Comparison of ENCODE assay signal across 9 cellular contexts in genomic region chr10:55629792-55630490, GRCh38.
A peak's percentile ranks its signal among the peaks of the same experiment; 100 is the strongest.
DNase-seq lines count a peak whose midpoint lies in the region; ATAC-seq, FAIRE-seq and TF ChIP-seq lines count a peak whose summit lies in the region.
"Had no signal": no experiment of that assay in that cellular context is flagged by ENCODE, and none has a peak within 500 bp of the region (broad histone marks: within the 10 kb centered on the region; RNA-seq: fewer than 3 reads in every experiment).

No MANE protein-coding gene starts in this region.

- peaks cover 3% of the 10 kb centered on the region for H3K4me1 ChIP-seq in ovary (ENCODE audit: insufficient read depth)

- peaks cover 56% of the 10 kb centered on the region for H3K27me3 Mint-ChIP-seq in osteocyte (ENCODE audit: unreplicated experiment)

- FAIRE-seq in GM19239 (lab: Jason Lieb, UNC) = peak; percentile 35
- FAIRE-seq: K562 had no signal

- TF ChIP-seq EP300 in ovary (IDR thresholded peaks at IDR 0.05) = no peak

- H3K4me1 Mint-ChIP-seq in osteocyte (ENCODE audit: unreplicated experiment) = peaks cover 23% of the 10 kb centered on the region

- ATAC-seq in GM18517 (IDR thresholded peaks at IDR 0.05; ENCODE audit: unreplicated experiment) (no peak), HG03175 (IDR thresholded peaks at IDR 0.05; ENCODE audit: unreplicated experiment) (no peak)
- ATAC-seq: K562 had no signal

- WGBS in ovary, 3 donors = 4% methylated on average over 21 of the region's 21 CpGs

- no peaks in the 10 kb centered on the region for H3K9me3 Mint-ChIP-seq in osteocyte (ENCODE audit: unreplicated experiment)

- peak overlapping the region; percentile 28 for H3K27ac Mint-ChIP-seq in osteocyte (ENCODE audit: unreplicated experiment)

- no peak overlapping the region for H3K4me3 ChIP-seq in fibroblast of pulmonary artery (replicated peaks; ENCODE audit: low read depth, low read length)
- H3K4me3 ChIP-seq in ovary = no peak overlapping the region
- H3K4me3 ChIP-seq: K562 had no signal

- no peak overlapping the region for H3K27ac ChIP-seq in ovary

- DNase-seq in GM19239 (ENCODE audit: insufficient read length, low spot score) = no peak
- DNase-seq in NCI-H82 (lab: John Stamatoyannopoulos, UW) = peak; percentile 64
- peak; percentile 53 for DNase-seq in fibroblast of pulmonary artery (ENCODE audit: low read depth)
- no peak for DNase-seq in osteocyte (ENCODE audit: extremely low spot score, unreplicated experiment)
- DNase-seq in ovary = no peak
- no peak for DNase-seq in NK-92 (lab: John Stamatoyannopoulos, UW; ENCODE audit: unreplicated experiment)

- H3K4me3 Mint-ChIP-seq in osteocyte (ENCODE audit: unreplicated experiment) = peak overlapping the region; percentile 80

- TF ChIP-seq CTCF in fibroblast of pulmonary artery (IDR thresholded peaks at IDR 0.05; ENCODE audit: low read length, missing control alignments) (peak; percentile 62), osteocyte (IDR thresholded peaks at IDR 0.05) (peak; percentile 69), ovary (IDR thresholded peaks at IDR 0.05) (no peak)

- H3K27me3 ChIP-seq in ovary = no peaks in the 10 kb centered on the region

- intact Hi-C loops in ovary (cut with DNase I) = no loop called here

- H3K9me3 ChIP-seq in ovary = no peaks in the 10 kb centered on the region

- no peaks in the 10 kb centered on the region for H3K36me3 Mint-ChIP-seq in osteocyte (ENCODE audit: unreplicated experiment)

- H3K36me3 ChIP-seq in ovary = no peaks in the 10 kb centered on the region

- no peak for TF ChIP-seq POLR2A in ovary (IDR thresholded peaks at IDR 0.05)

Comparison
In these comparisons a context has a peak if more than half of its experiments do, and no peak if none do; other contexts are left out.
1. DNase-seq: peak in NCI-H82 (single experiment) and fibroblast of pulmonary artery (single experiment); none in GM19239 (single experiment), osteocyte (single experiment), ovary (0 of 5) and NK-92 (single experiment).
2. CTCF ChIP-seq: peak in fibroblast of pulmonary artery (single experiment) and osteocyte (single experiment); none in ovary (0 of 3).